24 cellular contexts compared by ENCODE assay signal in the genomic region with DNA sequence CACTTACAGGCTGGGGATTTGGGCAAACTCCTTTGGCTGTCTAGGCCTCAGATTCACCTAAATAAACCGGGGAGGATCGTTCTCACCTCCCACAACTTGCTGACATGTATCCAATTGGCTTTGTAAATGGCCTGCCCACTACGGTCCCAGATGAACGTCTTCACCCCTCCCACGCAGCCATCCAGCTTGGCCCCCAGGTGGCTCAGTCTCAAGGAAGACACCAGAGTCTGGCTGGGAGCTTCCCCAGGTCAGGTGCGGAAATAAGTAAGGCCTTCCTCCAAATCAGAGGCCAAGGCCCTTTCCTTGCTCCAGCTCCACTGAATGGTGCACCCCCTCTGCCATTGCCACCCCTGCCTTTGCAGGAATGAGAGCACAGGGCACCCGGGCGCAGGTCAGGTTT. TPM values are rescaled to one million over a fixed set of nuclear protein-coding genes. Genes with fewer than 3 reads are reported as not detected.
A peak's percentile ranks its signal among the peaks of the same experiment; 100 is the strongest.
DNase-seq lines count a peak whose midpoint lies in the region; ATAC-seq, FAIRE-seq and TF ChIP-seq lines count a peak whose summit lies in the region.
"Had no signal": no experiment of that assay in that cellular context is flagged by ENCODE, and none has a peak within 500 bp of the region (broad histone marks: within the 10 kb centered on the region; RNA-seq: fewer than 3 reads in every experiment).

No MANE protein-coding gene starts in this region.

- no peak overlapping the region for H3K23ac ChIP-seq in trophoblast cell (ENCODE audit: low read length)

- no peak overlapping the region for H2BK120ac ChIP-seq in trophoblast cell (ENCODE audit: insufficient read depth, low read length, poor library complexity)

- H3K36me3 ChIP-seq in HEK293 (ENCODE audit: control insufficient read depth in 2 of 2, insufficient read depth in 1 of 2, low read length in 2 of 2) = peaks cover 6 to 82% of the 10 kb centered on the region in 2 experiments; a peak in 2 of 3 replicates
- peaks cover 86% of the 10 kb centered on the region for H3K36me3 ChIP-seq in K562 (ENCODE audit: control insufficient read depth, insufficient read depth, low read length)
- peaks cover 24 to 44% of the 10 kb centered on the region in 2 donors for H3K36me3 ChIP-seq in kidney (ENCODE audit: control insufficient read depth in 1 of 2, insufficient read depth in 2 of 2, low read length in 2 of 2)
- H3K36me3 ChIP-seq in trophoblast cell (ENCODE audit: control insufficient read depth in 1 of 2, insufficient read depth in 2 of 2, low read length in 2 of 2) = peaks cover 57 to 59% of the 10 kb centered on the region in 2 experiments

- no peak overlapping the region for H3K4me2 ChIP-seq in K562 (ENCODE audit: insufficient read depth, low read length)
- H3K4me2 ChIP-seq in trophoblast cell (ENCODE audit: low read length) = no peak overlapping the region
- H3K4me2 ChIP-seq: A549, BLaER1 had no signal

- no peak overlapping the region for H3K4me3 ChIP-seq in HEK293 (ENCODE audit: low read depth, low read length)
- no peak overlapping the region for H3K4me3 ChIP-seq in K562
- H3K4me3 ChIP-seq in kidney (ENCODE audit: low read length in 2 of 2) = no peak overlapping the region
- H3K4me3 ChIP-seq in trophoblast cell (ENCODE audit: low read depth, low read length) = peak overlapping the region; percentile 13
- H3K4me3 ChIP-seq: A549, BLaER1 had no signal

- no peaks in the 10 kb centered on the region for H3K9me3 Mint-ChIP-seq in activated T-cell treated with anti-CD3 and anti-CD28 coated beads, Interleukin-2, amount 50 U/mL, for 24 hours
- no peaks in the 10 kb centered on the region for H3K9me3 Mint-ChIP-seq in CD4-positive, alpha-beta T cell
- H3K9me3 Mint-ChIP-seq: CD8-positive, alpha-beta T cell had no signal

- H2AFZ ChIP-seq in K562 (ENCODE audit: low read depth, low read length) = no peak overlapping the region
- no peak overlapping the region for H2AFZ ChIP-seq in trophoblast cell (ENCODE audit: insufficient read depth, low read length, poor library complexity)

- H2AK5ac ChIP-seq in trophoblast cell (ENCODE audit: low read length) = no peak overlapping the region

- ATAC-seq in K562 = no peak
- ATAC-seq in CD4-positive, alpha-beta T cell (ENCODE audit: poor library complexity) = no peak
- ATAC-seq: A549; CD8-positive, alpha-beta T cell had no signal

- H4K12ac ChIP-seq in trophoblast cell (ENCODE audit: low read depth, low read length) = no peak overlapping the region

- no peak overlapping the region for H2BK12ac ChIP-seq in trophoblast cell (ENCODE audit: low read length)

- H3K4me1 Mint-ChIP-seq in activated T-cell treated with anti-CD3 and anti-CD28 coated beads, Interleukin-2, amount 50 U/mL, for 24 hours (ENCODE audit: low read depth) = peaks cover 8% of the 10 kb centered on the region
- H3K4me1 Mint-ChIP-seq in CD4-positive, alpha-beta T cell (ENCODE audit: low read depth) = no peaks in the 10 kb centered on the region
- H3K4me1 Mint-ChIP-seq: CD14-positive monocyte had no signal

- intact Hi-C loops in K562 (cut with micrococcal nuclease) = loop anchor here (2.0 kb wide), 1 partner anchor 161 kb away; a partner anchor contains a TSS
- intact Hi-C loops in kidney (cut with DNase I) = no loop called here
- intact Hi-C loops in CD4-positive, alpha-beta T cell (cut with DNase I, micrococcal nuclease) = no loop called here

- FAIRE-seq in K562 (lab: Jason Lieb, UNC) = no peak
- no peak for FAIRE-seq in kidney (lab: Jason Lieb, UNC)
- FAIRE-seq: A549, D721Med, G401.6, GM12891, GM19239 had no signal

- H3K79me2 ChIP-seq in K562 (ENCODE audit: control insufficient read depth, insufficient read depth, low read length) (no peaks in the 10 kb centered on the region), trophoblast cell (ENCODE audit: control insufficient read depth, insufficient read depth, low read length, poor library complexity) (no peaks in the 10 kb centered on the region)

- TF ChIP-seq EP300 in K562 (IDR thresholded peaks at IDR 0.05; ENCODE audit: low read length) = no peak

- peaks cover 3% of the 10 kb centered on the region; the same call in 1 of the 2 replicates for H4K20me1 ChIP-seq in K562 (replicated peaks; ENCODE audit: control insufficient read depth, insufficient read depth, low read length)
- H4K20me1 ChIP-seq: BLaER1 had no signal

- in situ Hi-C loops in K562 (cut with MboI) = no loop called here

- H4K91ac ChIP-seq in trophoblast cell (ENCODE audit: low read depth, low read length) = no peak overlapping the region

- H3K4me1 ChIP-seq in HEK293 (ENCODE audit: control insufficient read depth, insufficient read depth, low read length) (no peaks in the 10 kb centered on the region), K562 (replicated peaks in 1 of 2; ENCODE audit: control insufficient read depth in 2 of 2, insufficient read depth in 2 of 2, low read length in 2 of 2) (peaks cover 0 to 28% of the 10 kb centered on the region in 2 experiments; a peak in 3 of 5 replicates), kidney (ENCODE audit: control insufficient read depth in 1 of 2, insufficient read depth in 1 of 2, low read depth in 1 of 2, low read length in 2 of 2) (peaks cover 0 to 3% of the 10 kb centered on the region in 2 donors), trophoblast cell (ENCODE audit: control insufficient read depth in 1 of 2, insufficient read depth in 2 of 2, low read length in 2 of 2) (peaks cover 7 to 10% of the 10 kb centered on the region in 2 experiments)
- H3K4me1 ChIP-seq: A549, BLaER1 had no signal

- no peak overlapping the region for H2BK5ac ChIP-seq in trophoblast cell (ENCODE audit: low read depth, low read length, poor library complexity)

- H3K27ac ChIP-seq in HEK293 (ENCODE audit: extremely low read depth, low read depth, low read length) = no peak overlapping the region
- no peak overlapping the region for H3K27ac ChIP-seq in K562 (ENCODE audit: extremely low read depth, low read depth, low read length)
- no peak overlapping the region for H3K27ac ChIP-seq in kidney (ENCODE audit: low read depth in 2 of 2, low read length in 2 of 2)
- H3K27ac ChIP-seq in trophoblast cell (ENCODE audit: low read depth, low read length) = no peak overlapping the region
- no peak overlapping the region for H3K27ac ChIP-seq in CD4-positive, alpha-beta T cell (ENCODE audit: low read depth, low read length)
- H3K27ac ChIP-seq: 22Rv1, A549, BLaER1 had no signal

- no TSS peak for BruUV-seq in K562 (replicated peaks; lab: Mats Ljungman, UMichigan)

- H3K18ac ChIP-seq in trophoblast cell (ENCODE audit: low read length) = no peak overlapping the region

- no peak overlapping the region for H3K4ac ChIP-seq in trophoblast cell (ENCODE audit: low read depth, low read length)

- H3K79me1 ChIP-seq in trophoblast cell (ENCODE audit: low read length) = no peaks in the 10 kb centered on the region

- TF ChIP-seq CTCF in HEK293 (tag by site-specific recombination; IDR thresholded peaks at IDR 0.05) = no peak
- no peak for TF ChIP-seq CTCF in K562 (IDR thresholded peaks at IDR 0.05 in 2 of 3, conservative IDR thresholded peaks at IDR 0.05 in 1 of 3; ENCODE audit: insufficient read depth in 2 of 3, low read depth in 1 of 3, low read length in 3 of 3)
- TF ChIP-seq CTCF in kidney (IDR thresholded peaks at IDR 0.05; ENCODE audit: borderline replicate concordance, extremely low read depth, insufficient read depth) = no peak
- TF ChIP-seq CTCF in CD4-positive, alpha-beta T cell (IDR thresholded peaks at IDR 0.05) = no peak

- no peak overlapping the region for H3K4me3 Mint-ChIP-seq in activated T-cell treated with anti-CD3 and anti-CD28 coated beads, Interleukin-2, amount 50 U/mL, for 24 hours
- no peak overlapping the region for H3K4me3 Mint-ChIP-seq in CD4-positive, alpha-beta T cell
- H3K4me3 Mint-ChIP-seq: CD14-positive monocyte; CD4-positive, CD25-positive, alpha-beta regulatory T cell; CD8-positive, alpha-beta T cell had no signal

- CTCF ChIA-PET in HEK293 (lab: Yijun Ruan, JAX) (no interaction called here), K562 (lab: Yijun Ruan, JAX; ENCODE audit: low intra/inter-chr PET ratio) (interaction anchor here (1.6 kb wide), 1 partner anchor 1604 kb away, joined by 3 read pairs; no protein-coding TSS in a partner anchor)
- CTCF ChIA-PET in CD4-positive, alpha-beta T cell (lab: Charles Lee) = no interaction called here

- POLR2A ChIA-PET in HEK293 (lab: Yijun Ruan, JAX) = interaction anchor here (1.5 kb wide), 1 partner anchor 20 kb away, joined by 5 read pairs; a partner anchor contains a TSS
- POLR2A ChIA-PET in K562 (lab: Yijun Ruan, JAX) = interaction anchor here (0.8 to 12.6 kb wide), 4 partner anchors 9 to 37 kb away, joined by 4 to 155 read pairs (median 41); a partner anchor contains a TSS
- POLR2A ChIA-PET in CD4-positive, alpha-beta T cell (lab: Charles Lee) = no interaction called here

- TF ChIP-seq POLR2A in K562 (conservative IDR thresholded peaks at IDR 0.05) = no peak

- peaks cover 89% of the 10 kb centered on the region for H3K36me3 Mint-ChIP-seq in activated T-cell treated with anti-CD3 and anti-CD28 coated beads, Interleukin-2, amount 50 U/mL, for 24 hours (ENCODE audit: low read depth)
- peaks cover 83% of the 10 kb centered on the region for H3K36me3 Mint-ChIP-seq in CD4-positive, alpha-beta T cell (ENCODE audit: low read depth)

- no peak overlapping the region for H3K27ac Mint-ChIP-seq in activated T-cell treated with anti-CD3 and anti-CD28 coated beads, Interleukin-2, amount 50 U/mL, for 24 hours
- H3K27ac Mint-ChIP-seq in CD4-positive, alpha-beta T cell = no peak overlapping the region
- H3K27ac Mint-ChIP-seq: CD8-positive, alpha-beta T cell had no signal

- 94% methylated on average over 8 of the region's 8 CpGs for WGBS in K562 (ENCODE audit: insufficient coverage, low coverage, missing lambda C conversion rate)
- no CpG with 5 or more reads among the region's 8 CpGs for WGBS in trophoblast cell (ENCODE audit: extremely low coverage, insufficient coverage, insufficient read length)

- no peak overlapping the region for H3K14ac ChIP-seq in trophoblast cell (ENCODE audit: low read length)

- no peak overlapping the region for H4K8ac ChIP-seq in trophoblast cell (ENCODE audit: low read depth, low read length)

- TF ChIP-seq RAD21 in K562 (CRISPR knock-in tag; conservative IDR thresholded peaks at IDR 0.05 in 1 of 2, IDR thresholded peaks at IDR 0.05 in 1 of 2) = no peak

- no peaks in the 10 kb centered on the region for H3K27me3 Mint-ChIP-seq in activated T-cell treated with anti-CD3 and anti-CD28 coated beads, Interleukin-2, amount 50 U/mL, for 24 hours
- H3K27me3 Mint-ChIP-seq in CD4-positive, alpha-beta T cell = no peaks in the 10 kb centered on the region
- H3K27me3 Mint-ChIP-seq: CD4-positive, CD25-positive, alpha-beta regulatory T cell had no signal

- H3K9me3 ChIP-seq in HEK293 (ENCODE audit: control insufficient read depth, insufficient read depth, low read depth, low read length) (no peaks in the 10 kb centered on the region), K562 (replicated peaks; ENCODE audit: control insufficient read depth, insufficient read depth, low read depth, low read length) (no peaks in the 10 kb centered on the region), kidney (ENCODE audit: control insufficient read depth in 1 of 2, low read length in 2 of 2) (no peaks in the 10 kb centered on the region), trophoblast cell (ENCODE audit: insufficient read depth, low read depth, low read length) (peaks cover 7% of the 10 kb centered on the region)
- H3K9me3 ChIP-seq in CD4-positive, alpha-beta T cell (ENCODE audit: control insufficient read depth, low read length) = no peaks in the 10 kb centered on the region
- H3K9me3 ChIP-seq: BE2C had no signal

- H3K27me3 ChIP-seq in K562 (ENCODE audit: control insufficient read depth in 2 of 2, insufficient read depth in 2 of 2, low read length in 2 of 2) (no peaks in the 10 kb centered on the region), trophoblast cell (ENCODE audit: insufficient read depth, low read length) (no peaks in the 10 kb centered on the region)
- no peaks in the 10 kb centered on the region for H3K27me3 ChIP-seq in CD4-positive, alpha-beta T cell (ENCODE audit: control insufficient read depth, insufficient read depth, low read length)
- H3K27me3 ChIP-seq: BE2C, BLaER1 had no signal

- H3K9me1 ChIP-seq in K562 (ENCODE audit: control insufficient read depth, insufficient read depth, low read length) = no peaks in the 10 kb centered on the region

- DNase-seq in K562 (ENCODE audit: extremely low read depth in 1 of 4, low spot score in 3 of 4) (no peak), kidney (peak; percentile 59), trophoblast cell (no peak), NCI-H2227 treated with DMSO at 0.1 percent for 48 hours (lab: John Stamatoyannopoulos, UW) (no peak)
- no peak for DNase-seq in activated T-cell treated with anti-CD3 and anti-CD28 coated beads, Interleukin-2, amount 50 U/mL, for 24 hours
- no peak for DNase-seq in CD4-positive, alpha-beta T cell
- DNase-seq: BE2C; C1 segment of cervical spinal cord; Caco-2; Calu3; CD4-positive, CD25-positive, alpha-beta regulatory T cell; CD8-positive, alpha-beta T cell; DMS79 treated with DMSO at 0.1 percent for 48 hours; GF-D8 had no signal

- peak overlapping the region in 1 of 2 experiments; percentile 1; a peak in 2 of 4 replicates for H3K9ac ChIP-seq in K562 (ENCODE audit: insufficient read depth in 1 of 2, low read depth in 2 of 2, low read length in 2 of 2)
- H3K9ac ChIP-seq in kidney (ENCODE audit: low read length in 2 of 2) = no peak overlapping the region
- H3K9ac ChIP-seq in trophoblast cell (ENCODE audit: low read length) = no peak overlapping the region
- H3K9ac ChIP-seq: BLaER1 had no signal

RNA-seq across cellular contexts. Expression of a gene that starts 11.4 kb away (rescaled TPM):
- 263 and 434 TPM in 2 replicates for total RNA-seq in K562 (2011; cell fraction: chromatin; rRNA removed; ENCODE audit: low replicate concordance)
- 204 and 208 TPM in 2 replicates for total RNA-seq in K562 (2011; cell fraction: nucleolus; rRNA removed)
- total RNA-seq in K562 (2011; cell fraction: nucleoplasm; rRNA removed) = 222 and 230 TPM in 2 replicates
- total RNA-seq in K562 (2014; rRNA removed) = 127 and 164 TPM in 2 replicates
- 55.4 and 57.1 TPM in 2 replicates for total RNA-seq in K562 (2014; rRNA removed; fragmentation: Illumina TruSeq; extraction: Trizol)
- 83.7 and 87.8 TPM in 2 replicates for total RNA-seq in K562 (2015; rRNA removed; fragmentation: Illumina TruSeq; extraction: Trizol)
- total RNA-seq in K562 (2021) = 329 and 330 TPM in 2 replicates
- 82.1 and 168 TPM in 2 replicates for polyA plus RNA-seq in K562 (2011; rRNA removed)
- 139 and 188 TPM in 2 replicates for polyA plus RNA-seq in K562 (2011; cell fraction: cytosol; rRNA removed)
- 284 and 400 TPM in 2 replicates for polyA plus RNA-seq in K562 (2011; cell fraction: nucleus; rRNA removed)
- 220 and 374 TPM in 2 replicates for polyA plus RNA-seq in K562 (2012)
- polyA plus RNA-seq in K562 (2014; fragmentation: Illumina TruSeq; extraction: Trizol) = 244 and 291 TPM in 2 replicates
- polyA plus RNA-seq in K562 (2014; fragmentation: Nextera tagmentation; extraction: Ambion mirVana) = 10 to 100 TPM in 1 of 2 experiments, 1 to 10 TPM in 1; 6.6 to 12.6 TPM
- 161 and 175 TPM in 2 replicates for polyA plus RNA-seq in K562 (2014; rRNA removed)
- polyA minus RNA-seq in K562 (2011; rRNA and poly(A)+ RNA removed) = 76.1 and 76.4 TPM in 2 replicates
- polyA minus RNA-seq in K562 (2011; cell fraction: cytosol; rRNA and poly(A)+ RNA removed) = 115 and 157 TPM in 2 replicates
- 42.3 and 58.8 TPM in 2 replicates for polyA minus RNA-seq in K562 (2011; cell fraction: nucleus; rRNA and poly(A)+ RNA removed)
- 89.9 TPM for total RNA-seq in kidney
- polyA plus RNA-seq in kidney (ENCODE audit: insufficient read depth, low read depth, low replicate concordance) = 48.1 TPM
- polyA plus RNA-seq in trophoblast cell (2013) = 103 and 112 TPM in 2 replicates
- 100 to 1,000 TPM; 106 to 107 TPM for total RNA-seq in CD4-positive, alpha-beta T cell

RNA-seq across cellular contexts. Expression of a gene that starts 19.9 kb away (rescaled TPM):
- total RNA-seq in K562 (2011; cell fraction: chromatin; rRNA removed; ENCODE audit: low replicate concordance) = 24.5 and 53.9 TPM in 2 replicates
- total RNA-seq in K562 (2011; cell fraction: nucleolus; rRNA removed) = 72.0 and 78.0 TPM in 2 replicates
- total RNA-seq in K562 (2011; cell fraction: nucleoplasm; rRNA removed) = 65.8 and 106 TPM in 2 replicates
- total RNA-seq in K562 (2014; rRNA removed) (331 and 433 TPM in 2 replicates), K562 (2014; rRNA removed; fragmentation: Illumina TruSeq; extraction: Trizol) (11.5 and 11.9 TPM in 2 replicates), K562 (2015; rRNA removed; fragmentation: Illumina TruSeq; extraction: Trizol) (109 and 123 TPM in 2 replicates), K562 (2021) (172 and 177 TPM in 2 replicates), kidney (55.6 TPM)
- polyA plus RNA-seq in K562 (2011; rRNA removed) (87.1 and 125 TPM in 2 replicates), K562 (2014; fragmentation: Illumina TruSeq; extraction: Trizol) (30.1 and 181 TPM in 2 replicates), K562 (2014; fragmentation: Nextera tagmentation; extraction: Ambion mirVana) (10 to 100 TPM in 1 of 2 experiments, 1 to 10 TPM in 1; 4.2 to 13.7 TPM), K562 (2014; rRNA removed) (191 and 213 TPM in 2 replicates), kidney (ENCODE audit: insufficient read depth, low read depth, low replicate concordance) (192 TPM)
- polyA plus RNA-seq in K562 (2011; cell fraction: cytosol; rRNA removed) = 256 and 738 TPM in 2 replicates
- polyA plus RNA-seq in K562 (2011; cell fraction: nucleus; rRNA removed) = 139 and 249 TPM in 2 replicates
- polyA plus RNA-seq in K562 (2012) = 180 and 393 TPM in 2 replicates
- 19.8 and 21.1 TPM in 2 replicates for polyA minus RNA-seq in K562 (2011; rRNA and poly(A)+ RNA removed)
- polyA minus RNA-seq in K562 (2011; cell fraction: cytosol; rRNA and poly(A)+ RNA removed) = 74.5 and 112 TPM in 2 replicates
- polyA minus RNA-seq in K562 (2011; cell fraction: nucleus; rRNA and poly(A)+ RNA removed) = 29.6 and 47.0 TPM in 2 replicates
- 57.0 and 59.5 TPM in 2 replicates for polyA plus RNA-seq in trophoblast cell (2013)
- total RNA-seq in CD4-positive, alpha-beta T cell = 10 to 100 TPM; 53.6 to 55.9 TPM

RNA-seq across cellular contexts. Expression of a gene that starts 23.2 kb away (rescaled TPM):
- total RNA-seq in K562 (2011; cell fraction: chromatin; rRNA removed; ENCODE audit: low replicate concordance) = 88.0 and 181 TPM in 2 replicates
- 88.4 and 99.1 TPM in 2 replicates for total RNA-seq in K562 (2011; cell fraction: nucleolus; rRNA removed)
- 92.3 and 124 TPM in 2 replicates for total RNA-seq in K562 (2011; cell fraction: nucleoplasm; rRNA removed)
- 6.6 and 7.9 TPM in 2 replicates for total RNA-seq in K562 (2014; rRNA removed)
- total RNA-seq in K562 (2014; rRNA removed; fragmentation: Illumina TruSeq; extraction: Trizol) = 4.5 and 5.2 TPM in 2 replicates
- total RNA-seq in K562 (2015; rRNA removed; fragmentation: Illumina TruSeq; extraction: Trizol) = 8.4 and 9.1 TPM in 2 replicates
- 20.7 and 23.1 TPM in 2 replicates for total RNA-seq in K562 (2021)
- 9.5 and 33.1 TPM in 2 replicates for polyA plus RNA-seq in K562 (2011; rRNA removed)
- 7.7 and 11.1 TPM in 2 replicates for polyA plus RNA-seq in K562 (2011; cell fraction: cytosol; rRNA removed)
- 108 and 126 TPM in 2 replicates for polyA plus RNA-seq in K562 (2011; cell fraction: nucleus; rRNA removed)
- polyA plus RNA-seq in K562 (2012) = 15.9 and 25.7 TPM in 2 replicates
- 10.0 and 15.5 TPM in 2 replicates for polyA plus RNA-seq in K562 (2014; fragmentation: Illumina TruSeq; extraction: Trizol)
- under 1 TPM; 0.39 to 0.58 TPM for polyA plus RNA-seq in K562 (2014; fragmentation: Nextera tagmentation; extraction: Ambion mirVana)
- 17.6 TPM in 2 replicates for polyA plus RNA-seq in K562 (2014; rRNA removed)
- 19.1 and 29.6 TPM in 2 replicates for polyA minus RNA-seq in K562 (2011; rRNA and poly(A)+ RNA removed)
- 6.7 and 22.4 TPM in 2 replicates for polyA minus RNA-seq in K562 (2011; cell fraction: cytosol; rRNA and poly(A)+ RNA removed)
- 55.2 and 137 TPM in 2 replicates for polyA minus RNA-seq in K562 (2011; cell fraction: nucleus; rRNA and poly(A)+ RNA removed)
- 22.6 TPM for total RNA-seq in kidney
- 7.3 TPM for polyA plus RNA-seq in kidney (ENCODE audit: insufficient read depth, low read depth, low replicate concordance)
- polyA plus RNA-seq in trophoblast cell (2013) = 6.0 TPM in 2 replicates
- total RNA-seq in CD4-positive, alpha-beta T cell = 1 to 10 TPM; 1.8 to 2.5 TPM
- polyA plus RNA-seq: CD4-positive, CD25-positive, alpha-beta regulatory T cell had no signal

RNA-seq across cellular contexts. Expression of a gene that starts 30.7 kb away (rescaled TPM):
- total RNA-seq in K562 (2011; cell fraction: chromatin; rRNA removed; ENCODE audit: low replicate concordance) = 0.58 and 2.0 TPM in 2 replicates
- 1.1 and 1.3 TPM in 2 replicates for total RNA-seq in K562 (2011; cell fraction: nucleolus; rRNA removed)
- total RNA-seq in K562 (2011; cell fraction: nucleoplasm; rRNA removed) = 1.7 TPM in 1 of 2 replicates, not detected in the other
- total RNA-seq in K562 (2014; rRNA removed) (0.20 and 0.54 TPM in 2 replicates), K562 (2014; rRNA removed; fragmentation: Illumina TruSeq; extraction: Trizol) (0.47 TPM in 1 of 2 replicates, not detected in the other), K562 (2015; rRNA removed; fragmentation: Illumina TruSeq; extraction: Trizol) (not detected in 2 replicates), K562 (2021) (0.40 and 0.72 TPM in 2 replicates), kidney (198 TPM)
- polyA plus RNA-seq in K562 (2011; rRNA removed) (0.60 and 1.2 TPM in 2 replicates), K562 (2014; fragmentation: Illumina TruSeq; extraction: Trizol) (0.22 and 1.0 TPM in 2 replicates), K562 (2014; fragmentation: Nextera tagmentation; extraction: Ambion mirVana) (under 1 TPM; 0.10 to 0.11 TPM), K562 (2014; rRNA removed) (0.21 and 0.65 TPM in 2 replicates), kidney (ENCODE audit: insufficient read depth, low read depth, low replicate concordance) (8.2 TPM)
- 0.40 and 0.69 TPM in 2 replicates for polyA plus RNA-seq in K562 (2011; cell fraction: cytosol; rRNA removed)
- 3.3 and 4.8 TPM in 2 replicates for polyA plus RNA-seq in K562 (2011; cell fraction: nucleus; rRNA removed)
- 0.16 and 0.37 TPM in 2 replicates for polyA plus RNA-seq in K562 (2012)
- polyA minus RNA-seq in K562 (2011; rRNA and poly(A)+ RNA removed) = 1.2 and 1.4 TPM in 2 replicates
- polyA minus RNA-seq in K562 (2011; cell fraction: cytosol; rRNA and poly(A)+ RNA removed) = not detected in 2 replicates
- polyA minus RNA-seq in K562 (2011; cell fraction: nucleus; rRNA and poly(A)+ RNA removed) = not detected in 2 replicates
- not detected in 2 replicates for polyA plus RNA-seq in trophoblast cell (2013)
- total RNA-seq in CD4-positive, alpha-beta T cell = not detected
- total RNA-seq: Caco-2; CD8-positive, alpha-beta T cell had no signal
- polyA plus RNA-seq: AG04450; CD4-positive, CD25-positive, alpha-beta regulatory T cell had no signal

RNA-seq across cellular contexts. Expression of a gene that starts 52.5 kb away (rescaled TPM):
- 91.2 and 285 TPM in 2 replicates for total RNA-seq in K562 (2011; cell fraction: chromatin; rRNA removed; ENCODE audit: low replicate concordance)
- 223 and 287 TPM in 2 replicates for total RNA-seq in K562 (2011; cell fraction: nucleolus; rRNA removed)
- total RNA-seq in K562 (2011; cell fraction: nucleoplasm; rRNA removed) = 132 and 134 TPM in 2 replicates
- total RNA-seq in K562 (2014; rRNA removed) (196 and 257 TPM in 2 replicates), K562 (2014; rRNA removed; fragmentation: Illumina TruSeq; extraction: Trizol) (34.3 and 50.3 TPM in 2 replicates), K562 (2015; rRNA removed; fragmentation: Illumina TruSeq; extraction: Trizol) (98.9 and 102 TPM in 2 replicates), K562 (2021) (135 and 137 TPM in 2 replicates), kidney (64.1 TPM)
- polyA plus RNA-seq in K562 (2011; rRNA removed) (90.1 and 106 TPM in 2 replicates), K562 (2014; fragmentation: Illumina TruSeq; extraction: Trizol) (89.2 and 128 TPM in 2 replicates), K562 (2014; fragmentation: Nextera tagmentation; extraction: Ambion mirVana) (1 to 10 TPM; 2.4 to 6.2 TPM), K562 (2014; rRNA removed) (128 and 149 TPM in 2 replicates), kidney (ENCODE audit: insufficient read depth, low read depth, low replicate concordance) (117 TPM)
- polyA plus RNA-seq in K562 (2011; cell fraction: cytosol; rRNA removed) = 92.2 and 177 TPM in 2 replicates
- 244 and 370 TPM in 2 replicates for polyA plus RNA-seq in K562 (2011; cell fraction: nucleus; rRNA removed)
- polyA plus RNA-seq in K562 (2012) = 94.0 and 96.2 TPM in 2 replicates
- polyA minus RNA-seq in K562 (2011; rRNA and poly(A)+ RNA removed) = 49.5 and 74.8 TPM in 2 replicates
- polyA minus RNA-seq in K562 (2011; cell fraction: cytosol; rRNA and poly(A)+ RNA removed) = 57.2 and 75.5 TPM in 2 replicates
- polyA minus RNA-seq in K562 (2011; cell fraction: nucleus; rRNA and poly(A)+ RNA removed) = 73.1 and 77.3 TPM in 2 replicates
- 24.0 and 25.6 TPM in 2 replicates for polyA plus RNA-seq in trophoblast cell (2013)
- total RNA-seq in CD4-positive, alpha-beta T cell = 10 to 100 TPM; 43.7 to 43.8 TPM
